In genomic region chr5:97183100-97183929, GRCh38 we compare ENCODE assay signal across 1 cellular context.
TF ChIP-seq lines count a peak whose summit lies in the region.

Gene RIOK2 (minus strand): TSS chr5:97183247. CDS start chr5:97183191, 56 bp downstream.

TF ChIP-seq in HEK293, 187 proteins besides CTCF, POLR2A, EP300 and RAD21 (continued from another document and continues in another):
- TF ChIP-seq AEBP2 (tag by site-specific recombination; IDR thresholded peaks at IDR 0.05; ENCODE audit: borderline replicate concordance) = no peak
- no peak for TF ChIP-seq KLF10 (tag by site-specific recombination; IDR thresholded peaks at IDR 0.05)
- TF ChIP-seq, protein P1, sequence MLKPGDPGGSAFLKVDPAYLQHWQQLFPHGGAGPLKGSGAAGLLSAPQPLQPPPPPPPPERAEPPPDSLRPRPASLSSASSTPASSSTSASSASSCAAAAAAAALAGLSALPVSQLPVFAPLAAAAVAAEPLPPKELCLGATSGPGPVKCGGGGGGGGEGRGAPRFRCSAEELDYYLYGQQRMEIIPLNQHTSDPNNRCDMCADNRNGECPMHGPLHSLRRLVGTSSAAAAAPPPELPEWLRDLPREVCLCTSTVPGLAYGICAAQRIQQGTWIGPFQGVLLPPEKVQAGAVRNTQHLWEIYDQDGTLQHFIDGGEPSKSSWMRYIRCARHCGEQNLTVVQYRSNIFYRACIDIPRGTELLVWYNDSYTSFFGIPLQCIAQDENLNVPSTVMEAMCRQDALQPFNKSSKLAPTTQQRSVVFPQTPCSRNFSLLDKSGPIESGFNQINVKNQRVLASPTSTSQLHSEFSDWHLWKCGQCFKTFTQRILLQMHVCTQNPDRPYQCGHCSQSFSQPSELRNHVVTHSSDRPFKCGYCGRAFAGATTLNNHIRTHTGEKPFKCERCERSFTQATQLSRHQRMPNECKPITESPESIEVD (tag by site-specific recombination; IDR thresholded peaks at IDR 0.05) = no peak
- TF ChIP-seq ZNF473 (tag by site-specific recombination; IDR thresholded peaks at IDR 0.05) = no peak
- TF ChIP-seq, protein P2, sequence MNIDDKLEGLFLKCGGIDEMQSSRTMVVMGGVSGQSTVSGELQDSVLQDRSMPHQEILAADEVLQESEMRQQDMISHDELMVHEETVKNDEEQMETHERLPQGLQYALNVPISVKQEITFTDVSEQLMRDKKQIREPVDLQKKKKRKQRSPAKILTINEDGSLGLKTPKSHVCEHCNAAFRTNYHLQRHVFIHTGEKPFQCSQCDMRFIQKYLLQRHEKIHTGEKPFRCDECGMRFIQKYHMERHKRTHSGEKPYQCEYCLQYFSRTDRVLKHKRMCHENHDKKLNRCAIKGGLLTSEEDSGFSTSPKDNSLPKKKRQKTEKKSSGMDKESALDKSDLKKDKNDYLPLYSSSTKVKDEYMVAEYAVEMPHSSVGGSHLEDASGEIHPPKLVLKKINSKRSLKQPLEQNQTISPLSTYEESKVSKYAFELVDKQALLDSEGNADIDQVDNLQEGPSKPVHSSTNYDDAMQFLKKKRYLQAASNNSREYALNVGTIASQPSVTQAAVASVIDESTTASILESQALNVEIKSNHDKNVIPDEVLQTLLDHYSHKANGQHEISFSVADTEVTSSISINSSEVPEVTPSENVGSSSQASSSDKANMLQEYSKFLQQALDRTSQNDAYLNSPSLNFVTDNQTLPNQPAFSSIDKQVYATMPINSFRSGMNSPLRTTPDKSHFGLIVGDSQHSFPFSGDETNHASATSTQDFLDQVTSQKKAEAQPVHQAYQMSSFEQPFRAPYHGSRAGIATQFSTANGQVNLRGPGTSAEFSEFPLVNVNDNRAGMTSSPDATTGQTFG (tag by site-specific recombination; IDR thresholded peaks at IDR 0.05; ENCODE audit: borderline replicate concordance) = no peak
- peak; percentile 61; the same call in 1 of the 2 replicates for TF ChIP-seq PRDM1 (tag by site-specific recombination; IDR thresholded peaks at IDR 0.05)
- TF ChIP-seq ZNF2 (tag by site-specific recombination; IDR thresholded peaks at IDR 0.05) = 0 out of 2 replicates have a peak, but pooled peaks have one; percentile 28
- TF ChIP-seq ZNF600 (tag by site-specific recombination; IDR thresholded peaks at IDR 0.05) = peak; percentile 67; the same call in 1 of the 2 replicates
- TF ChIP-seq SALL2 (tag by site-specific recombination; IDR thresholded peaks at IDR 0.05; ENCODE audit: borderline replicate concordance) = no peak
- peak; percentile 16; the same call in 1 of the 2 replicates for TF ChIP-seq ZNF843 (tag by site-specific recombination; IDR thresholded peaks at IDR 0.05)
- no peak for TF ChIP-seq ZNF558 (tag by site-specific recombination; IDR thresholded peaks at IDR 0.05)
- TF ChIP-seq ZBTB48 (tag by site-specific recombination; IDR thresholded peaks at IDR 0.05) = no peak
- TF ChIP-seq, protein P3, sequence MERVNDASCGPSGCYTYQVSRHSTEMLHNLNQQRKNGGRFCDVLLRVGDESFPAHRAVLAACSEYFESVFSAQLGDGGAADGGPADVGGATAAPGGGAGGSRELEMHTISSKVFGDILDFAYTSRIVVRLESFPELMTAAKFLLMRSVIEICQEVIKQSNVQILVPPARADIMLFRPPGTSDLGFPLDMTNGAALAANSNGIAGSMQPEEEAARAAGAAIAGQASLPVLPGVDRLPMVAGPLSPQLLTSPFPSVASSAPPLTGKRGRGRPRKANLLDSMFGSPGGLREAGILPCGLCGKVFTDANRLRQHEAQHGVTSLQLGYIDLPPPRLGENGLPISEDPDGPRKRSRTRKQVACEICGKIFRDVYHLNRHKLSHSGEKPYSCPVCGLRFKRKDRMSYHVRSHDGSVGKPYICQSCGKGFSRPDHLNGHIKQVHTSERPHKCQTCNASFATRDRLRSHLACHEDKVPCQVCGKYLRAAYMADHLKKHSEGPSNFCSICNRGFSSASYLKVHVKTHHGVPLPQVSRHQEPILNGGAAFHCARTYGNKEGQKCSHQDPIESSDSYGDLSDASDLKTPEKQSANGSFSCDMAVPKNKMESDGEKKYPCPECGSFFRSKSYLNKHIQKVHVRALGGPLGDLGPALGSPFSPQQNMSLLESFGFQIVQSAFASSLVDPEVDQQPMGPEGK (tag by site-specific recombination; IDR thresholded peaks at IDR 0.05) = no peak
- TF ChIP-seq, protein P4, sequence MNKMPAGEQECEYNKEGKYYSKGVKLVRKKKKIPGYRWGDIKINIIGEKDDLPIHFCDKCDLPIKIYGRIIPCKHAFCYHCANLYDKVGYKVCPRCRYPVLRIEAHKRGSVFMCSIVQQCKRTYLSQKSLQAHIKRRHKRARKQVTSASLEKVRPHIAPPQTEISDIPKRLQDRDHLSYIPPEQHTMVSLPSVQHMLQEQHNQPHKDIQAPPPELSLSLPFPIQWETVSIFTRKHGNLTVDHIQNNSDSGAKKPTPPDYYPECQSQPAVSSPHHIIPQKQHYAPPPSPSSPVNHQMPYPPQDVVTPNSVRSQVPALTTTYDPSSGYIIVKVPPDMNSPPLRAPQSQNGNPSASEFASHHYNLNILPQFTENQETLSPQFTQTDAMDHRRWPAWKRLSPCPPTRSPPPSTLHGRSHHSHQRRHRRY (tag by site-specific recombination; IDR thresholded peaks at IDR 0.05) = no peak
- TF ChIP-seq ZNF626 (tag by site-specific recombination; IDR thresholded peaks at IDR 0.05) = no peak
- TF ChIP-seq ZNF677 (tag by site-specific recombination; IDR thresholded peaks at IDR 0.05) = no peak
- TF ChIP-seq ZNF24 (tag by site-specific recombination; IDR thresholded peaks at IDR 0.05) = no peak
- TF ChIP-seq, protein P5, sequence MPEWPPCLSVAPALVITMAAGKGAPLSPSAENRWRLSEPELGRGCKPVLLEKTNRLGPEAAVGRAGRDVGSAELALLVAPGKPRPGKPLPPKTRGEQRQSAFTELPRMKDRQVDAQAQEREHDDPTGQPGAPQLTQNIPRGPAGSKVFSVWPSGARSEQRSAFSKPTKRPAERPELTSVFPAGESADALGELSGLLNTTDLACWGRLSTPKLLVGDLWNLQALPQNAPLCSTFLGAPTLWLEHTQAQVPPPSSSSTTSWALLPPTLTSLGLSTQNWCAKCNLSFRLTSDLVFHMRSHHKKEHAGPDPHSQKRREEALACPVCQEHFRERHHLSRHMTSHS (tag by site-specific recombination; IDR thresholded peaks at IDR 0.05) = no peak
- no peak for TF ChIP-seq ZNF837 (tag by site-specific recombination; IDR thresholded peaks at IDR 0.05)
- TF ChIP-seq ZNF391 (tag by site-specific recombination; IDR thresholded peaks at IDR 0.05; ENCODE audit: borderline replicate concordance, low read depth) = no peak
- no peak for TF ChIP-seq ZNF19 (tag by site-specific recombination; IDR thresholded peaks at IDR 0.05; ENCODE audit: low read depth)
- TF ChIP-seq ZNF157 (tag by site-specific recombination; IDR thresholded peaks at IDR 0.05) = no peak
- TF ChIP-seq ZNF791 (tag by site-specific recombination; IDR thresholded peaks at IDR 0.05) = no peak
- TF ChIP-seq GLIS1 (tag by site-specific recombination; IDR thresholded peaks at IDR 0.05) = no peak
- TF ChIP-seq ZNF621 (tag by site-specific recombination; IDR thresholded peaks at IDR 0.05) = no peak
- TF ChIP-seq, protein P6, sequence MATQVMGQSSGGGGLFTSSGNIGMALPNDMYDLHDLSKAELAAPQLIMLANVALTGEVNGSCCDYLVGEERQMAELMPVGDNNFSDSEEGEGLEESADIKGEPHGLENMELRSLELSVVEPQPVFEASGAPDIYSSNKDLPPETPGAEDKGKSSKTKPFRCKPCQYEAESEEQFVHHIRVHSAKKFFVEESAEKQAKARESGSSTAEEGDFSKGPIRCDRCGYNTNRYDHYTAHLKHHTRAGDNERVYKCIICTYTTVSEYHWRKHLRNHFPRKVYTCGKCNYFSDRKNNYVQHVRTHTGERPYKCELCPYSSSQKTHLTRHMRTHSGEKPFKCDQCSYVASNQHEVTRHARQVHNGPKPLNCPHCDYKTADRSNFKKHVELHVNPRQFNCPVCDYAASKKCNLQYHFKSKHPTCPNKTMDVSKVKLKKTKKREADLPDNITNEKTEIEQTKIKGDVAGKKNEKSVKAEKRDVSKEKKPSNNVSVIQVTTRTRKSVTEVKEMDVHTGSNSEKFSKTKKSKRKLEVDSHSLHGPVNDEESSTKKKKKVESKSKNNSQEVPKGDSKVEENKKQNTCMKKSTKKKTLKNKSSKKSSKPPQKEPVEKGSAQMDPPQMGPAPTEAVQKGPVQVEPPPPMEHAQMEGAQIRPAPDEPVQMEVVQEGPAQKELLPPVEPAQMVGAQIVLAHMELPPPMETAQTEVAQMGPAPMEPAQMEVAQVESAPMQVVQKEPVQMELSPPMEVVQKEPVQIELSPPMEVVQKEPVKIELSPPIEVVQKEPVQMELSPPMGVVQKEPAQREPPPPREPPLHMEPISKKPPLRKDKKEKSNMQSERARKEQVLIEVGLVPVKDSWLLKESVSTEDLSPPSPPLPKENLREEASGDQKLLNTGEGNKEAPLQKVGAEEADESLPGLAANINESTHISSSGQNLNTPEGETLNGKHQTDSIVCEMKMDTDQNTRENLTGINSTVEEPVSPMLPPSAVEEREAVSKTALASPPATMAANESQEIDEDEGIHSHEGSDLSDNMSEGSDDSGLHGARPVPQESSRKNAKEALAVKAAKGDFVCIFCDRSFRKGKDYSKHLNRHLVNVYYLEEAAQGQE (tag by site-specific recombination; IDR thresholded peaks at IDR 0.05) = no peak
- no peak for TF ChIP-seq MYNN (tag by site-specific recombination; IDR thresholded peaks at IDR 0.05; ENCODE audit: borderline replicate concordance)
- TF ChIP-seq ZNF112 (tag by site-specific recombination; IDR thresholded peaks at IDR 0.05) = no peak
- no peak for TF ChIP-seq BCL11B (tag by site-specific recombination; IDR thresholded peaks at IDR 0.05; ENCODE audit: low read depth)
- TF ChIP-seq KLF8 (tag by site-specific recombination; IDR thresholded peaks at IDR 0.05) = no peak
- TF ChIP-seq HIC1 (tag by site-specific recombination; IDR thresholded peaks at IDR 0.05) = no peak
- TF ChIP-seq ZNF624 (tag by site-specific recombination; IDR thresholded peaks at IDR 0.05) = no peak
- TF ChIP-seq SP2 (tag by site-specific recombination; IDR thresholded peaks at IDR 0.05) = 0 out of 2 replicates have a peak, but pooled peaks have one; percentile 20
- no peak for TF ChIP-seq EGR2 (tag by site-specific recombination; IDR thresholded peaks at IDR 0.05; ENCODE audit: low read depth)
- peak; percentile 83 for TF ChIP-seq ZXDB (tag by site-specific recombination; IDR thresholded peaks at IDR 0.05)
- peak; percentile 62 for TF ChIP-seq ZBTB26 (tag by site-specific recombination; optimal IDR thresholded peaks at IDR 0.05)
- TF ChIP-seq ZNF121 (tag by site-specific recombination; IDR thresholded peaks at IDR 0.05) = no peak
- TF ChIP-seq, protein P7, sequence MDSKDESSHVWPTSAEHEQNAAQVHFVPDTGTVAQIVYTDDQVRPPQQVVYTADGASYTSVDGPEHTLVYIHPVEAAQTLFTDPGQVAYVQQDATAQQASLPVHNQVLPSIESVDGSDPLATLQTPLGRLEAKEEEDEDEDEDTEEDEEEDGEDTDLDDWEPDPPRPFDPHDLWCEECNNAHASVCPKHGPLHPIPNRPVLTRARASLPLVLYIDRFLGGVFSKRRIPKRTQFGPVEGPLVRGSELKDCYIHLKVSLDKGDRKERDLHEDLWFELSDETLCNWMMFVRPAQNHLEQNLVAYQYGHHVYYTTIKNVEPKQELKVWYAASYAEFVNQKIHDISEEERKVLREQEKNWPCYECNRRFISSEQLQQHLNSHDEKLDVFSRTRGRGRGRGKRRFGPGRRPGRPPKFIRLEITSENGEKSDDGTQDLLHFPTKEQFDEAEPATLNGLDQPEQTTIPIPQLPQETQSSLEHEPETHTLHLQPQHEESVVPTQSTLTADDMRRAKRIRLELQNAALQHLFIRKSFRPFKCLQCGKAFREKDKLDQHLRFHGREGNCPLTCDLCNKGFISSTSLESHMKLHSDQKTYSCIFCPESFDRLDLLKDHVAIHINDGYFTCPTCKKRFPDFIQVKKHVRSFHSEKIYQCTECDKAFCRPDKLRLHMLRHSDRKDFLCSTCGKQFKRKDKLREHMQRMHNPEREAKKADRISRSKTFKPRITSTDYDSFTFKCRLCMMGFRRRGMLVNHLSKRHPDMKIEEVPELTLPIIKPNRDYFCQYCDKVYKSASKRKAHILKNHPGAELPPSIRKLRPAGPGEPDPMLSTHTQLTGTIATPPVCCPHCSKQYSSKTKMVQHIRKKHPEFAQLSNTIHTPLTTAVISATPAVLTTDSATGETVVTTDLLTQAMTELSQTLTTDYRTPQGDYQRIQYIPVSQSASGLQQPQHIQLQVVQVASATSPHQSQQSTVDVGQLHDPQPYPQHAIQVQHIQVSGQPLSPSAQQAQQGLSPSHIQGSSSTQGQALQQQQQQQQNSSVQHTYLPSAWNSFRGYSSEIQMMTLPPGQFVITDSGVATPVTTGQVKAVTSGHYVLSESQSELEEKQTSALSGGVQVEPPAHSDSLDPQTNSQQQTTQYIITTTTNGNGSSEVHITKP (tag by site-specific recombination; IDR thresholded peaks at IDR 0.05) = 0 out of 2 replicates have a peak, but pooled peaks have one; percentile 71
- TF ChIP-seq ZNF433 (tag by site-specific recombination; IDR thresholded peaks at IDR 0.05; ENCODE audit: low read depth) = no peak
- no peak for TF ChIP-seq ZNF747 (tag by site-specific recombination; IDR thresholded peaks at IDR 0.05)
